11 cellular contexts compared by ENCODE assay signal in genomic region chr19:42185281-42185680, GRCh38. TPM values are rescaled to one million over a fixed set of nuclear protein-coding genes. Genes with fewer than 3 reads are reported as not detected.
DNase-seq lines count a peak whose midpoint lies in the region; ATAC-seq and TF ChIP-seq lines count a peak whose summit lies in the region.
"Had no signal": no experiment of that assay in that cellular context is flagged by ENCODE, and none has a peak within 500 bp of the region (broad histone marks: within the 10 kb centered on the region; RNA-seq: fewer than 3 reads in every experiment).

No MANE protein-coding gene starts in this region.

- H3K4me3 Mint-ChIP-seq in activated naive CD8-positive, alpha-beta T cell: peak overlapping the region; percentile 4
- H3K4me3 Mint-ChIP-seq in activated naive CD8-positive, alpha-beta T cell treated with anti-CD3 and anti-CD28 coated beads for 36 hours: no peak overlapping the region
- H3K4me3 Mint-ChIP-seq in T-helper 1 cell treated with Interleukin-12 subunit alpha and Interleukin-12 subunit beta and Interleukin-4 antibody, amounts not matched to agents 30 μg/mL and 1 μg/mL, for 36 hours: peak overlapping the region; percentile 73

- no peak for DNase-seq in activated naive CD8-positive, alpha-beta T cell treated with anti-CD3 and anti-CD28 coated beads for 36 hours
- DNase-seq in globus pallidus (ENCODE audit: low spot score) (peak; percentile 23), upper lobe of right lung (no peak), NCI-H345 treated with DMSO at 0.1 percent for 48 hours (lab: John Stamatoyannopoulos, UW; ENCODE audit: unreplicated experiment) (no peak), esophagus squamous epithelium (lab: John Stamatoyannopoulos, UW) (no peak)
- DNase-seq: NCI-H1092 treated with DMSO at 0.1 percent for 48 hours had no signal

- no peaks in the 10 kb centered on the region for H3K36me3 Mint-ChIP-seq in activated naive CD8-positive, alpha-beta T cell
- no peaks in the 10 kb centered on the region for H3K36me3 Mint-ChIP-seq in activated naive CD8-positive, alpha-beta T cell treated with anti-CD3 and anti-CD28 coated beads for 36 hours
- peaks cover 5% of the 10 kb centered on the region for H3K36me3 Mint-ChIP-seq in T-helper 1 cell treated with Interleukin-12 subunit alpha and Interleukin-12 subunit beta and Interleukin-4 antibody, amounts not matched to agents 30 μg/mL and 1 μg/mL, for 36 hours (ENCODE audit: low read depth)

- TF ChIP-seq CTCF in upper lobe of right lung (IDR thresholded peaks at IDR 0.05): no peak
- TF ChIP-seq CTCF in esophagus squamous epithelium (IDR thresholded peaks at IDR 0.05): no peak

- peak; percentile 70 for ATAC-seq in upper lobe of right lung
- no peak for ATAC-seq in GM18870 (IDR thresholded peaks at IDR 0.05; ENCODE audit: unreplicated experiment)

- H3K4me1 Mint-ChIP-seq in activated naive CD8-positive, alpha-beta T cell (ENCODE audit: low read depth): peaks cover 32% of the 10 kb centered on the region
- peaks cover 14% of the 10 kb centered on the region for H3K4me1 Mint-ChIP-seq in activated naive CD8-positive, alpha-beta T cell treated with anti-CD3 and anti-CD28 coated beads for 36 hours
- peaks cover 43% of the 10 kb centered on the region for H3K4me1 Mint-ChIP-seq in T-helper 1 cell treated with Interleukin-12 subunit alpha and Interleukin-12 subunit beta and Interleukin-4 antibody, amounts not matched to agents 30 μg/mL and 1 μg/mL, for 36 hours (ENCODE audit: low read depth)

- H3K27me3 Mint-ChIP-seq in activated naive CD8-positive, alpha-beta T cell: no peaks in the 10 kb centered on the region
- no peaks in the 10 kb centered on the region for H3K27me3 Mint-ChIP-seq in activated naive CD8-positive, alpha-beta T cell treated with anti-CD3 and anti-CD28 coated beads for 36 hours
- H3K27me3 Mint-ChIP-seq in T-helper 1 cell treated with Interleukin-12 subunit alpha and Interleukin-12 subunit beta and Interleukin-4 antibody, amounts not matched to agents 30 μg/mL and 1 μg/mL, for 36 hours (ENCODE audit: low read depth): peaks cover 9% of the 10 kb centered on the region

- H3K27ac ChIP-seq in upper lobe of right lung (no peak overlapping the region), esophagus squamous epithelium (no peak overlapping the region)
- H3K27ac ChIP-seq: C4-2B, SK-N-MC had no signal

- H3K4me3 ChIP-seq in upper lobe of right lung: no peak overlapping the region
- no peak overlapping the region for H3K4me3 ChIP-seq in esophagus squamous epithelium
- H3K4me3 ChIP-seq: SK-N-MC had no signal

- H3K9me3 ChIP-seq in upper lobe of right lung: no peaks in the 10 kb centered on the region
- H3K9me3 ChIP-seq in esophagus squamous epithelium: no peaks in the 10 kb centered on the region

- no peaks in the 10 kb centered on the region for H3K9me3 Mint-ChIP-seq in activated naive CD8-positive, alpha-beta T cell (ENCODE audit: low read depth)
- no peaks in the 10 kb centered on the region for H3K9me3 Mint-ChIP-seq in activated naive CD8-positive, alpha-beta T cell treated with anti-CD3 and anti-CD28 coated beads for 36 hours
- no peaks in the 10 kb centered on the region for H3K9me3 Mint-ChIP-seq in T-helper 1 cell treated with Interleukin-12 subunit alpha and Interleukin-12 subunit beta and Interleukin-4 antibody, amounts not matched to agents 30 μg/mL and 1 μg/mL, for 36 hours

- H3K36me3 ChIP-seq in upper lobe of right lung (no peaks in the 10 kb centered on the region), esophagus squamous epithelium (no peaks in the 10 kb centered on the region)

- intact Hi-C loops in upper lobe of right lung (cut with DNase I) (loop anchor here (10.0 kb wide), 1 partner anchor 50 kb away; the partner anchor contains the start of gene POU2F2), esophagus squamous epithelium (cut with DNase I) (no loop called here)

- H3K4me1 ChIP-seq in upper lobe of right lung (no peaks in the 10 kb centered on the region), esophagus squamous epithelium (peaks cover 0 to 13% (median 3%) of the 10 kb centered on the region in 3 donors)

- H3K27me3 ChIP-seq in upper lobe of right lung (peaks cover 16% of the 10 kb centered on the region), esophagus squamous epithelium (peaks cover 0 to 25% (median 3%) of the 10 kb centered on the region in 4 donors)

- peak overlapping the region; percentile 16 for H3K27ac Mint-ChIP-seq in activated naive CD8-positive, alpha-beta T cell
- no peak overlapping the region for H3K27ac Mint-ChIP-seq in activated naive CD8-positive, alpha-beta T cell treated with anti-CD3 and anti-CD28 coated beads for 36 hours
- peak overlapping the region; percentile 82 for H3K27ac Mint-ChIP-seq in T-helper 1 cell treated with Interleukin-12 subunit alpha and Interleukin-12 subunit beta and Interleukin-4 antibody, amounts not matched to agents 30 μg/mL and 1 μg/mL, for 36 hours

- TF ChIP-seq POLR2A in esophagus squamous epithelium (IDR thresholded peaks at IDR 0.05): no peak

RNA-seq across cellular contexts. Expression of gene DEDD2, which starts 32.2 kb away (rescaled TPM):
- 10 to 100 TPM; 16.2 to 17.6 TPM for total RNA-seq in activated naive CD8-positive, alpha-beta T cell treated with anti-CD3 and anti-CD28 coated beads for 36 hours
- total RNA-seq in upper lobe of right lung: 25.1 TPM
- 10 to 100 TPM; 23.2 to 30.2 (median 27.8) TPM for total RNA-seq in esophagus squamous epithelium

RNA-seq across cellular contexts. Expression of gene ZNF526, which starts 34.8 kb away (rescaled TPM):
- total RNA-seq in activated naive CD8-positive, alpha-beta T cell treated with anti-CD3 and anti-CD28 coated beads for 36 hours: 10 to 100 TPM; 12.1 to 14.5 TPM
- 9.6 TPM for total RNA-seq in upper lobe of right lung
- 1 to 10 TPM; 3.8 to 6.3 (median 4.0) TPM for total RNA-seq in esophagus squamous epithelium

RNA-seq across cellular contexts. Expression of gene POU2F2, which starts 53.0 kb away (rescaled TPM):
- 10 to 100 TPM; 50.8 to 52.2 TPM for total RNA-seq in activated naive CD8-positive, alpha-beta T cell treated with anti-CD3 and anti-CD28 coated beads for 36 hours
- total RNA-seq in upper lobe of right lung: 6.1 TPM
- total RNA-seq in esophagus squamous epithelium: under 1 TPM in 3 of 4 donors, not detected in 1; 0.18 to 0.67 (median 0.57) TPM

RNA-seq across cellular contexts. Expression of gene GSK3A, which starts 57.1 kb away (rescaled TPM):
- 10 to 100 TPM; 38.2 to 39.0 TPM for total RNA-seq in activated naive CD8-positive, alpha-beta T cell treated with anti-CD3 and anti-CD28 coated beads for 36 hours
- total RNA-seq in upper lobe of right lung: 38.7 TPM
- total RNA-seq in esophagus squamous epithelium: 10 to 100 TPM; 15.9 to 29.6 (median 26.5) TPM
